In genomic region chr2:96191937-96192670, GRCh38 we compare ENCODE assay signal across 1 cellular context.
TF ChIP-seq lines count a peak whose summit lies in the region.

No MANE protein-coding gene starts in this region.

TF ChIP-seq in HepG2, 621 proteins besides CTCF, POLR2A, EP300 and RAD21:
- TF ChIP-seq ZNF44 (CRISPR knock-in tag; IDR thresholded peaks at IDR 0.05) = no peak
- TF ChIP-seq RBM22 (optimal IDR thresholded peaks at IDR 0.05; ENCODE audit: low read length) = peak; percentile 12
